ENCODE assay signal across 8 cellular contexts in genomic region chr4:170089274-170089742, GRCh38. TPM values are rescaled to one million over a fixed set of nuclear protein-coding genes. Genes with fewer than 3 reads are reported as not detected.
A peak's percentile ranks its signal among the peaks of the same experiment; 100 is the strongest.
DNase-seq lines count a peak whose midpoint lies in the region; ATAC-seq and TF ChIP-seq lines count a peak whose summit lies in the region.

No MANE protein-coding gene starts in this region.

- DNase-seq in AG10803 (ENCODE audit: low read depth) (peak; percentile 33), NCI-H1436 treated with DMSO at 0.1 percent for 48 hours (lab: John Stamatoyannopoulos, UW) (peak; percentile 4), adrenal gland (peak in 4 of 7 donors; percentile 7 to 59 (median 14)), hepatic stellate cell (ENCODE audit: low spot score) (peak; percentile 30), putamen (ENCODE audit: low spot score) (peak; percentile 48), GM10266 (ENCODE audit: extremely low spot score) (no peak)

- no peaks in the 10 kb centered on the region for H3K36me3 ChIP-seq in adrenal gland (replicated peaks in 1 of 2)

- intact Hi-C loops in adrenal gland (cut with DNase I): no loop called here

- WGBS in adrenal gland, 4 donors: 4 to 5% (median 4%) methylated on average over 20 to 21 of the region's 21 CpGs

- ATAC-seq in GM19438 (IDR thresholded peaks at IDR 0.05; ENCODE audit: low read depth, unreplicated experiment): peak; percentile 15
- no peak for ATAC-seq in HG03520 (IDR thresholded peaks at IDR 0.05; ENCODE audit: unreplicated experiment)

- peak; percentile 13; the same call in 1 of the 2 replicates for TF ChIP-seq CTCF in AG10803 (conservative IDR thresholded peaks at IDR 0.05; ENCODE audit: low read length)
- TF ChIP-seq CTCF in adrenal gland (IDR thresholded peaks at IDR 0.05): no peak
- TF ChIP-seq CTCF in GM10266 (IDR thresholded peaks at IDR 0.05; ENCODE audit: control insufficient read depth, insufficient read depth, low read depth, missing control alignments): no peak

- peak overlapping the region in 2 of 5 donors; percentile 36 to 50 for H3K27ac ChIP-seq in adrenal gland

- peaks cover 0 to 10% of the 10 kb centered on the region in 2 donors for H3K4me1 ChIP-seq in adrenal gland (replicated peaks in 1 of 2)

- no peak for TF ChIP-seq POLR2A in adrenal gland (IDR thresholded peaks at IDR 0.05)

- no peaks in the 10 kb centered on the region for H3K27me3 ChIP-seq in adrenal gland

- H3K4me3 ChIP-seq in AG10803 (ENCODE audit: low read length) (peak overlapping the region; percentile 80), adrenal gland (peak overlapping the region in 2 of 4 donors; percentile 34 to 68)

- no peaks in the 10 kb centered on the region for H3K9me3 ChIP-seq in adrenal gland (replicated peaks in 1 of 3)

RNA-seq across cellular contexts. Expression of gene AADAT, which starts 0.4 kb away (rescaled TPM):
- 1 to 10 TPM in 7 of 8 donors, under 1 TPM in 1; 0.76 to 7.7 (median 1.6) TPM for total RNA-seq in adrenal gland
- 1 to 10 TPM; 3.0 to 7.2 (median 4.9) TPM for polyA plus RNA-seq in adrenal gland
